In genomic region chr2:109447811-109448210, GRCh38 we compare ENCODE assay signal across 16 cellular contexts.
A peak's percentile ranks its signal among the peaks of the same experiment; 100 is the strongest.
DNase-seq lines count a peak whose midpoint lies in the region; ATAC-seq, FAIRE-seq and TF ChIP-seq lines count a peak whose summit lies in the region.
"Had no signal": no experiment of that assay in that cellular context is flagged by ENCODE, and none has a peak within 500 bp of the region (broad histone marks: within the 10 kb centered on the region; RNA-seq: fewer than 3 reads in every experiment).

No MANE protein-coding gene starts in this region.

- H3K27ac ChIP-seq in SJCRH30, result peak overlapping the region; percentile 80
- H3K27ac ChIP-seq in esophagus squamous epithelium, result peak overlapping the region in 3 of 4 donors; percentile 49 to 53 (median 50)
- H3K27ac ChIP-seq in HepG2 (ENCODE audit: extremely low read length, insufficient read depth, low read length), result no peak overlapping the region
- H3K27ac ChIP-seq: right lobe of liver had no signal

- in situ Hi-C loops in HepG2 (cut with HindIII; ENCODE audit: extremely low pct_ligation_motif_present, low pct_unique_long_range_greater_than_20kb), result no loop called here

- no peaks in the 10 kb centered on the region for H3K79me2 ChIP-seq in HepG2 (ENCODE audit: insufficient read depth, low read length)

- WGBS in esophagus squamous epithelium, 2 donors, result 66 to 77% methylated on average over 5 to 6 of the region's 6 CpGs
- 46% methylated on average over 6 of the region's 6 CpGs for WGBS in HepG2 (ENCODE audit: low lambda C conversion rate)

- no peaks in the 10 kb centered on the region for H3K36me3 ChIP-seq in SJCRH30
- peaks cover 0 to 21% (median 0%) of the 10 kb centered on the region in 3 donors for H3K36me3 ChIP-seq in esophagus squamous epithelium
- H3K36me3 ChIP-seq in HepG2 (replicated peaks in 1 of 2; ENCODE audit: control insufficient read depth in 1 of 2, insufficient read depth in 2 of 2, low read length in 2 of 2), result no peaks in the 10 kb centered on the region
- H3K36me3 ChIP-seq: right lobe of liver had no signal

- CTCF ChIA-PET in WTC11 (lab: Charles Lee) (interaction anchor here (2.1 kb wide), 1 partner anchor 10 kb away, joined by 8 read pairs; no protein-coding TSS in a partner anchor), HepG2 (lab: Yijun Ruan, JAX; ENCODE audit: low intra/inter-chr PET ratio, low total read pairs) (no interaction called here)

- H3K4me1 ChIP-seq in SJCRH30, result peaks cover 21% of the 10 kb centered on the region
- peaks cover 4 to 40% (median 7%) of the 10 kb centered on the region in 3 donors for H3K4me1 ChIP-seq in esophagus squamous epithelium
- no peaks in the 10 kb centered on the region for H3K4me1 ChIP-seq in HepG2 (ENCODE audit: insufficient read depth, low read length)

- H3K36me3 Mint-ChIP-seq in WTC11, result peaks cover 20% of the 10 kb centered on the region
- H3K36me3 Mint-ChIP-seq: IgD-negative memory B cell; stimulated activated effector memory CD8-positive, alpha-beta T cell treated with anti-CD3 and anti-CD28 coated beads, Interleukin-12 subunit alpha, Interleukin-12 subunit beta, amount 100 ng/mL, for 72 hours had no signal

- H3K4me3 ChIP-seq in SJCRH30, result no peak overlapping the region
- no peak overlapping the region for H3K4me3 ChIP-seq in esophagus squamous epithelium
- no peak overlapping the region for H3K4me3 ChIP-seq in HepG2 (replicated peaks in 1 of 3; ENCODE audit: insufficient read depth in 1 of 3, low read depth in 2 of 3, low read length in 3 of 3)
- H3K4me3 ChIP-seq: right lobe of liver had no signal

- H3K9ac ChIP-seq in HepG2 (ENCODE audit: insufficient read depth, low read depth, low read length), result no peak overlapping the region

- H4K20me1 ChIP-seq in HepG2 (ENCODE audit: insufficient read depth, low read length), result no peaks in the 10 kb centered on the region

- no peak overlapping the region for H3K4me2 ChIP-seq in HepG2 (ENCODE audit: low read depth, low read length)

- H2AFZ ChIP-seq in HepG2 (ENCODE audit: low read length), result no peak overlapping the region

- no peak for TF ChIP-seq POLR2A in esophagus squamous epithelium (IDR thresholded peaks at IDR 0.05)
- no peak for TF ChIP-seq POLR2A in HepG2 (IDR thresholded peaks at IDR 0.05; ENCODE audit: insufficient read depth in 1 of 2, low read depth in 2 of 2, low read length in 2 of 2)

- H3K27me3 ChIP-seq in SJCRH30, result no peaks in the 10 kb centered on the region
- no peaks in the 10 kb centered on the region for H3K27me3 ChIP-seq in esophagus squamous epithelium
- peaks cover 0 to 2% of the 10 kb centered on the region in 2 experiments; a peak in 2 of 5 replicates for H3K27me3 ChIP-seq in HepG2 (ENCODE audit: control insufficient read depth in 1 of 2, insufficient read depth in 2 of 2, low read length in 2 of 2)
- H3K27me3 ChIP-seq: right lobe of liver had no signal

- H3K9me3 Mint-ChIP-seq in WTC11, result peaks cover 29% of the 10 kb centered on the region

- no TSS peak for BruUV-seq in HepG2 (replicated peaks; lab: Mats Ljungman, UMichigan)

- no peak overlapping the region for H3K4me3 Mint-ChIP-seq in WTC11
- H3K4me3 Mint-ChIP-seq: activated naive CD8-positive, alpha-beta T cell treated with anti-CD3 and anti-CD28 coated beads for 36 hours; stimulated activated effector memory CD8-positive, alpha-beta T cell treated with anti-CD3 and anti-CD28 coated beads, Interleukin-12 subunit alpha, Interleukin-12 subunit beta, amount 100 ng/mL, for 72 hours had no signal

- no peak overlapping the region for H3K27ac Mint-ChIP-seq in WTC11
- H3K27ac Mint-ChIP-seq: activated naive CD8-positive, alpha-beta T cell treated with anti-CD3 and anti-CD28 coated beads for 36 hours; IgD-negative memory B cell; stimulated activated effector memory CD8-positive, alpha-beta T cell treated with anti-CD3 and anti-CD28 coated beads, Interleukin-12 subunit alpha, Interleukin-12 subunit beta, amount 100 ng/mL, for 72 hours had no signal

- H3K27me3 Mint-ChIP-seq in WTC11 (ENCODE audit: low read depth), result no peaks in the 10 kb centered on the region
- H3K27me3 Mint-ChIP-seq: activated naive CD8-positive, alpha-beta T cell treated with anti-CD3 and anti-CD28 coated beads for 36 hours; naive B cell had no signal

- peaks cover 15% of the 10 kb centered on the region; the same call in 1 of the 2 replicates for H3K9me3 ChIP-seq in SJCRH30 (replicated peaks)
- H3K9me3 ChIP-seq in esophagus squamous epithelium, result peaks cover 0 to 23% (median 6%) of the 10 kb centered on the region in 3 donors
- H3K9me3 ChIP-seq in HepG2 (ENCODE audit: low read length), result peaks cover 14% of the 10 kb centered on the region
- H3K9me3 ChIP-seq: right lobe of liver had no signal

- POLR2A ChIA-PET in WTC11 (lab: Charles Lee) (no interaction called here), HepG2 (lab: Yijun Ruan, JAX) (no interaction called here)

- no peak for TF ChIP-seq RAD21 in HepG2 (CRISPR knock-in tag; IDR thresholded peaks at IDR 0.05)

- no peak for TF ChIP-seq EP300 in HepG2 (IDR thresholded peaks at IDR 0.05; ENCODE audit: low read depth in 2 of 2, low read length in 2 of 2)
- TF ChIP-seq EP300 in HepG2 (CRISPR knock-in tag; IDR thresholded peaks at IDR 0.05; ENCODE audit: borderline replicate concordance), result no peak

- DNase-seq in D341Med (ENCODE audit: low spot score) (peak; percentile 73), SJCRH30 (no peak), esophagus squamous epithelium (lab: John Stamatoyannopoulos, UW) (no peak), posterior vena cava (ENCODE audit: low spot score) (peak; percentile 34), omental fat pad (ENCODE audit: low spot score) (no peak), WTC11 (ENCODE audit: low spot score) (no peak), HepG2 (ENCODE audit: low spot score) (no peak)
- DNase-seq: activated naive CD8-positive, alpha-beta T cell treated with anti-CD3 and anti-CD28 coated beads for 36 hours; naive B cell; NCI-H1092; NCI-H446 treated with DMSO at 0.1 percent for 48 hours; PC-3; right lobe of liver had no signal

- no peaks in the 10 kb centered on the region for H3K4me1 Mint-ChIP-seq in WTC11
- H3K4me1 Mint-ChIP-seq: activated naive CD8-positive, alpha-beta T cell treated with anti-CD3 and anti-CD28 coated beads for 36 hours; IgD-negative memory B cell; naive B cell; stimulated activated effector memory CD8-positive, alpha-beta T cell treated with anti-CD3 and anti-CD28 coated beads, Interleukin-12 subunit alpha, Interleukin-12 subunit beta, amount 100 ng/mL, for 72 hours had no signal

- ATAC-seq in omental fat pad (ENCODE audit: low FRiP score) (no peak), WTC11 (no peak), HepG2 (no peak), GM18498 (IDR thresholded peaks at IDR 0.05; ENCODE audit: unreplicated experiment) (no peak)
- ATAC-seq: PC-3; right lobe of liver; stimulated activated effector memory CD8-positive, alpha-beta T cell treated with anti-CD3 and anti-CD28 coated beads, Interleukin-12 subunit alpha, Interleukin-12 subunit beta, amount 100 ng/mL, for 72 hours had no signal

- intact Hi-C loops in esophagus squamous epithelium (cut with DNase I) (no loop called here), posterior vena cava (cut with DNase I) (no loop called here), HepG2 (cut with micrococcal nuclease; ENCODE audit: unreplicated experiment) (no loop called here)

- FAIRE-seq in HepG2 (lab: Jason Lieb, UNC), result no peak

- TF ChIP-seq CTCF in esophagus squamous epithelium (IDR thresholded peaks at IDR 0.05) (no peak), omental fat pad (IDR thresholded peaks at IDR 0.05) (no peak), WTC11 (IDR thresholded peaks at IDR 0.05) (no peak), HepG2 (CRISPR knock-in tag; IDR thresholded peaks at IDR 0.05) (no peak)

TF ChIP-seq in WTC11, 78 proteins besides CTCF, POLR2A, EP300 and RAD21 (continues in another document):
- TF ChIP-seq TEAD4 (CRISPR knock-in tag; IDR thresholded peaks at IDR 0.05) (no peak), E2F5 (CRISPR knock-in tag; IDR thresholded peaks at IDR 0.05) (no peak), ZNF138 (CRISPR knock-in tag; conservative IDR thresholded peaks at IDR 0.05) (no peak)

TF ChIP-seq in HepG2, 621 proteins besides CTCF, POLR2A, EP300 and RAD21:
- no peak for TF ChIP-seq MXI1 (IDR thresholded peaks at IDR 0.05; ENCODE audit: borderline replicate concordance, low read depth, low read length)
- no peak for TF ChIP-seq SALL1 (CRISPR knock-in tag; IDR thresholded peaks at IDR 0.05)
- TF ChIP-seq CAMTA2 (CRISPR knock-in tag; IDR thresholded peaks at IDR 0.05; ENCODE audit: borderline replicate concordance), result no peak
- TF ChIP-seq, protein P1, sequence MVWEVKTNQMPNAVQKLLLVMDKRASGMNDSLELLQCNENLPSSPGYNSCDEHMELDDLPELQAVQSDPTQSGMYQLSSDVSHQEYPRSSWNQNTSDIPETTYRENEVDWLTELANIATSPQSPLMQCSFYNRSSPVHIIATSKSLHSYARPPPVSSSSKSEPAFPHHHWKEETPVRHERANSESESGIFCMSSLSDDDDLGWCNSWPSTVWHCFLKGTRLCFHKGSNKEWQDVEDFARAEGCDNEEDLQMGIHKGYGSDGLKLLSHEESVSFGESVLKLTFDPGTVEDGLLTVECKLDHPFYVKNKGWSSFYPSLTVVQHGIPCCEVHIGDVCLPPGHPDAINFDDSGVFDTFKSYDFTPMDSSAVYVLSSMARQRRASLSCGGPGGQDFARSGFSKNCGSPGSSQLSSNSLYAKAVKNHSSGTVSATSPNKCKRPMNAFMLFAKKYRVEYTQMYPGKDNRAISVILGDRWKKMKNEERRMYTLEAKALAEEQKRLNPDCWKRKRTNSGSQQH (CRISPR knock-in tag; IDR thresholded peaks at IDR 0.05; ENCODE audit: low read depth), result no peak
- TF ChIP-seq, protein P2, sequence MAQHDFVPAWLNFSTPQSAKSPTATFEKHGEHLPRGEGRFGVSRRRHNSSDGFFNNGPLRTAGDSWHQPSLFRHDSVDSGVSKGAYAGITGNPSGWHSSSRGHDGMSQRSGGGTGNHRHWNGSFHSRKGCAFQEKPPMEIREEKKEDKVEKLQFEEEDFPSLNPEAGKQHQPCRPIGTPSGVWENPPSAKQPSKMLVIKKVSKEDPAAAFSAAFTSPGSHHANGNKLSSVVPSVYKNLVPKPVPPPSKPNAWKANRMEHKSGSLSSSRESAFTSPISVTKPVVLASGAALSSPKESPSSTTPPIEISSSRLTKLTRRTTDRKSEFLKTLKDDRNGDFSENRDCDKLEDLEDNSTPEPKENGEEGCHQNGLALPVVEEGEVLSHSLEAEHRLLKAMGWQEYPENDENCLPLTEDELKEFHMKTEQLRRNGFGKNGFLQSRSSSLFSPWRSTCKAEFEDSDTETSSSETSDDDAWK (CRISPR knock-in tag; IDR thresholded peaks at IDR 0.05), result no peak
- no peak for TF ChIP-seq ZNF496 (CRISPR knock-in tag; IDR thresholded peaks at IDR 0.05; ENCODE audit: insufficient replicate concordance)

Comparison
In these comparisons a context has a peak if more than half of its experiments do, and no peak if none do; other contexts are left out.
1. DNase-seq: peak in D341Med (single experiment) and posterior vena cava (single experiment); none in SJCRH30 (0 of 2), esophagus squamous epithelium (single experiment), omental fat pad (single experiment), WTC11 (single experiment) and HepG2 (single experiment).